ENCODE assay signal across 8 cellular contexts in the genomic region with DNA sequence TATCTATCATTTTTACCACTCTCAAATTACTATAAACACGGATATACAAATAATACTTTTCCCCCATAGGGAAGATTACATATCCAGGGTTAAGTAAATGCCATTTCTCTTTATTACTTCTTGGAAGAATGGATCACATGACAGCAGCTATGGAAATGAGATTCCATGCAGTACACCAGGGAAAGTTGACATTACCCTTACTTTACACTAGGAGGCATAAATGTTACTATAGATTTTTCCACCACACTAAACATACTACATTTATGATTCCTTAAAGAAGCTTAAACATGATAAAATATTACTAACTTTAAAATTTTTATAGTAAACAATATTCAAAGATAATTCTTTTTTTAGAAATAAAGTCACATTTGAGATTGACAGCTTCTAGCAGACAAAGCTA.
A peak's percentile ranks its signal among the peaks of the same experiment; 100 is the strongest.
DNase-seq lines count a peak whose midpoint lies in the region; ATAC-seq and TF ChIP-seq lines count a peak whose summit lies in the region.

No MANE protein-coding gene starts in this region.

- no peak overlapping the region for H3K4me3 ChIP-seq in fibroblast of pulmonary artery (replicated peaks; ENCODE audit: low read depth, low read length)

- TF ChIP-seq CTCF in fibroblast of pulmonary artery (IDR thresholded peaks at IDR 0.05; ENCODE audit: low read length, missing control alignments): peak; percentile 65

- DNase-seq in 8988T (peak; percentile 10), NCI-H526 treated with DMSO at 0.1 percent for 48 hours (lab: John Stamatoyannopoulos, UW) (peak; percentile 49), fibroblast of pulmonary artery (ENCODE audit: low read depth) (peak; percentile 73), G401 (ENCODE audit: low spot score) (no peak)
- no peak for DNase-seq in NK-92 treated with Interleukin-12 subunit alpha and Interleukin-12 subunit beta, amount 100 ng/mL, for 24 hours (lab: John Stamatoyannopoulos, UW)
- DNase-seq in effector CD8-positive, alpha-beta T cell (lab: John Stamatoyannopoulos, UW): no peak

- in situ Hi-C loops in G401 (cut with HindIII; ENCODE audit: low sequenced_read_pairs): no loop called here

- peak; percentile 63 for ATAC-seq in GM19035 (IDR thresholded peaks at IDR 0.05; ENCODE audit: unreplicated experiment)
- ATAC-seq in HG02852 (IDR thresholded peaks at IDR 0.05; ENCODE audit: unreplicated experiment): no peak

Comparison
In these comparisons a context has a peak if more than half of its experiments do, and no peak if none do; other contexts are left out.
1. DNase-seq: peak in 8988T (single experiment), NCI-H526 treated with DMSO at 0.1 percent for 48 hours (single experiment) and fibroblast of pulmonary artery (single experiment); none in NK-92 treated with Interleukin-12 subunit alpha and Interleukin-12 subunit beta, amount 100 ng/mL, for 24 hours (single experiment), effector CD8-positive, alpha-beta T cell (single experiment) and G401 (single experiment).